In genomic region chr12:46071335-46071734, GRCh38 we compare ENCODE assay signal across 12 cellular contexts.
A peak's percentile ranks its signal among the peaks of the same experiment; 100 is the strongest.
DNase-seq lines count a peak whose midpoint lies in the region; ATAC-seq, FAIRE-seq and TF ChIP-seq lines count a peak whose summit lies in the region.
"Had no signal": no experiment of that assay in that cellular context is flagged by ENCODE, and none has a peak within 500 bp of the region (broad histone marks: within the 10 kb centered on the region; RNA-seq: fewer than 3 reads in every experiment).

No MANE protein-coding gene starts in this region.

- peak overlapping the region; percentile 48 for H3K4me3 ChIP-seq in OCI-LY3 (ENCODE audit: low read length)
- H3K4me3 ChIP-seq: adrenal gland, mucosa of descending colon, uterus had no signal

- DNase-seq in AML-193 (lab: John Stamatoyannopoulos, UW): peak; percentile 0 to 3
- no peak for DNase-seq in GM12892 (ENCODE audit: insufficient read length)
- peak in 1 of 2 donors; percentile 54 for DNase-seq in foreskin keratinocyte
- no peak for DNase-seq in DMS79 treated with DMSO at 0.1 percent for 48 hours (lab: John Stamatoyannopoulos, UW)
- no peak for DNase-seq in mesenteric fat pad (ENCODE audit: low spot score)
- no peak for DNase-seq in OCI-M2 (lab: John Stamatoyannopoulos, UW; ENCODE audit: unreplicated experiment)
- DNase-seq: SIG-M5 had no signal

- no peaks in the 10 kb centered on the region for H3K9me3 ChIP-seq in OCI-LY3 (ENCODE audit: insufficient read depth, low read length)
- H3K9me3 ChIP-seq: adrenal gland, mucosa of descending colon, uterus had no signal

- H3K27ac ChIP-seq in OCI-LY3 (ENCODE audit: low read length): peak overlapping the region; percentile 33
- no peak overlapping the region for H3K27ac ChIP-seq in foreskin keratinocyte
- H3K27ac ChIP-seq: adrenal gland, uterus had no signal

- ATAC-seq in foreskin keratinocyte (peak; percentile 61), HG03354 (IDR thresholded peaks at IDR 0.05; ENCODE audit: poor library complexity, severe bottlenecking, unreplicated experiment) (no peak)

- TF ChIP-seq CTCF in OCI-LY3 (IDR thresholded peaks at IDR 0.05; ENCODE audit: low read depth, low read length) (peak; percentile 48), foreskin keratinocyte (conservative IDR thresholded peaks at IDR 0.05) (no peak)

- no peaks in the 10 kb centered on the region for H3K36me3 ChIP-seq in OCI-LY3 (replicated peaks; ENCODE audit: low read depth, low read length)
- H3K36me3 ChIP-seq: adrenal gland, uterus had no signal

- H2AFZ ChIP-seq in OCI-LY3 (ENCODE audit: low read depth, low read length): peak overlapping the region; percentile 99

- peak; percentile 78 for FAIRE-seq in GM12892 (lab: Jason Lieb, UNC)

- H4K20me1 ChIP-seq in OCI-LY3 (ENCODE audit: insufficient read depth, low read length): no peaks in the 10 kb centered on the region

- peak overlapping the region; percentile 53; the same call in 1 of the 2 replicates for H3K9ac ChIP-seq in OCI-LY3 (ENCODE audit: low read length)

- no peak for TF ChIP-seq POLR2A in GM12892 (IDR thresholded peaks at IDR 0.05; ENCODE audit: low read depth, low read length)

- H3K4me1 ChIP-seq in OCI-LY3 (ENCODE audit: low read length) (peaks cover 35% of the 10 kb centered on the region), foreskin keratinocyte (no peaks in the 10 kb centered on the region)
- H3K4me1 ChIP-seq: adrenal gland, uterus had no signal

- H3K27me3 ChIP-seq in OCI-LY3 (ENCODE audit: low read depth, low read length) (no peaks in the 10 kb centered on the region), foreskin keratinocyte (no peaks in the 10 kb centered on the region)
- H3K27me3 ChIP-seq: adrenal gland, uterus had no signal

- peak overlapping the region; percentile 50 for H3K4me2 ChIP-seq in OCI-LY3 (ENCODE audit: low read length)

- H3K79me2 ChIP-seq in OCI-LY3 (ENCODE audit: low read length): no peaks in the 10 kb centered on the region

Comparison
In these comparisons a context has a peak if more than half of its experiments do, and no peak if none do; other contexts are left out.
1. DNase-seq: peak in AML-193 (2 of 2); none in GM12892 (single experiment), DMS79 treated with DMSO at 0.1 percent for 48 hours (single experiment), mesenteric fat pad (single experiment) and OCI-M2 (single experiment).